8 cellular contexts compared by ENCODE assay signal in the genomic region with DNA sequence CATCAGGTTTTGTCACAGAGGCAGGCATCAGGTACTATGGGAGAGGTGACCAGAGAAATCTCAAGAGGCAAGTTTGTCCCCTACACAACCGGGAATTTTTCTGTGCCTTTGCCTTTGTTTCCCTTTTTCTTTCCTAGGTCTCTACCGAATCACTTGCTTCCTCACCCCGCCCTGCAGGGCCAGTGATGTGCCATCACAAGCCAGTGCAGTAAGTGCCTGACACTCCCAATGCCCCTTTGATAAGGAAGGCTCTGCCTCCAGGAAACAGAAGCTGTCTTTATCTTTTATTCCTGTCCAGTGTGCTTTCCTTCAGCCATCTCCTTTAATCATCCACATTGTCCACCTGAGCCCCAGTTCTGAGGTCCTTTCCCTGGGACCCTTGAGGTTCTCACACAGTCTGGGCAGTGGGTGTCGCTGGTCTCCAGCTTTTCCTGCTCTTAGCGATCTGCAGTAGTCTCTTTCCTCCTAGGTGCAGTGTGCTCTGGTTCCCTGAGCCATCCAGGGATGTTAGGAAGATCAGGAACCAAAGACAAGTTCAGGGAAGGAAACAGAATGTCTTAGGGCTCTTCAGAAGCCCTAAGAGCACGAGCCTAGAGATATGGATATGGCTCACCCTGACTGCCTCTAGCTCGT. TPM values are rescaled to one million over a fixed set of nuclear protein-coding genes. Genes with fewer than 3 reads are reported as not detected.
DNase-seq lines count a peak whose midpoint lies in the region; ATAC-seq and TF ChIP-seq lines count a peak whose summit lies in the region.

No MANE protein-coding gene starts in this region.

- H3K36me3 Mint-ChIP-seq in progenitor cell of endocrine pancreas (ENCODE audit: insufficient read depth), result no peaks in the 10 kb centered on the region

- TF ChIP-seq CTCF in AG09309 (IDR thresholded peaks at IDR 0.05; ENCODE audit: control insufficient read depth, insufficient read depth, low read depth, low read length, missing control alignments) (peak; percentile 16), GM13976 (IDR thresholded peaks at IDR 0.05; ENCODE audit: borderline replicate concordance, control extremely low read depth, extremely low read depth, insufficient read depth, missing control alignments) (peak; percentile 20), fibroblast of mammary gland (conservative IDR thresholded peaks at IDR 0.05; ENCODE audit: control insufficient read depth, insufficient read depth, low read depth, low read length) (peak; percentile 19), progenitor cell of endocrine pancreas (IDR thresholded peaks at IDR 0.05; ENCODE audit: unreplicated experiment) (peak; percentile 74), GM20000 (IDR thresholded peaks at IDR 0.05; ENCODE audit: extremely low read depth, missing control alignments) (no peak)

- in situ Hi-C loops in GM13976 (cut with MboI; ENCODE audit: low sequenced_read_pairs, unreplicated experiment), result no loop called here

- no peak overlapping the region for H3K4me3 Mint-ChIP-seq in progenitor cell of endocrine pancreas (ENCODE audit: low read depth)

- peaks cover 2% of the 10 kb centered on the region for H3K9me3 Mint-ChIP-seq in progenitor cell of endocrine pancreas (ENCODE audit: low read depth)

- no peak overlapping the region for H3K4me3 ChIP-seq in AG09309 (ENCODE audit: control insufficient read depth, low read depth, low read length)
- no peak overlapping the region for H3K4me3 ChIP-seq in fibroblast of mammary gland (ENCODE audit: control insufficient read depth, low read depth, low read length)

- ATAC-seq in GM21717 (IDR thresholded peaks at IDR 0.05; ENCODE audit: unreplicated experiment), result no peak

- H3K27me3 Mint-ChIP-seq in progenitor cell of endocrine pancreas, result peaks cover 45% of the 10 kb centered on the region

- no peak overlapping the region for H3K27ac Mint-ChIP-seq in progenitor cell of endocrine pancreas

- DNase-seq in AG09309 (ENCODE audit: low read depth) (no peak), GM13976 (ENCODE audit: low spot score) (no peak), RPMI8226 (peak; percentile 19), fibroblast of mammary gland (ENCODE audit: low read depth) (peak; percentile 17), progenitor cell of endocrine pancreas (ENCODE audit: low spot score, unreplicated experiment) (peak; percentile 31), GM20000 (ENCODE audit: low spot score) (no peak), NCI-H2081 (lab: John Stamatoyannopoulos, UW) (no peak)

- peaks cover 3% of the 10 kb centered on the region for H3K4me1 Mint-ChIP-seq in progenitor cell of endocrine pancreas (ENCODE audit: low read depth)

RNA-seq across cellular contexts. Expression of a gene that starts 36.6 kb away (rescaled TPM):
- not detected in 2 replicates for total RNA-seq in progenitor cell of endocrine pancreas

RNA-seq across cellular contexts. Expression of a gene that starts 53.5 kb away (rescaled TPM):
- 24.7 and 25.9 TPM in 2 replicates for total RNA-seq in progenitor cell of endocrine pancreas

Comparison
In these comparisons a context has a peak if more than half of its experiments do, and no peak if none do; other contexts are left out.
1. DNase-seq: peak in RPMI8226 (single experiment), fibroblast of mammary gland (single experiment) and progenitor cell of endocrine pancreas (single experiment); none in AG09309 (single experiment), GM13976 (single experiment), GM20000 (single experiment) and NCI-H2081 (0 of 2).